ENCODE assay signal across 15 cellular contexts in genomic region chr7:105643857-105644256, GRCh38.
DNase-seq lines count a peak whose midpoint lies in the region; ATAC-seq and TF ChIP-seq lines count a peak whose summit lies in the region.
"Had no signal": no experiment of that assay in that cellular context is flagged by ENCODE, and none has a peak within 500 bp of the region (broad histone marks: within the 10 kb centered on the region; RNA-seq: fewer than 3 reads in every experiment).

No MANE protein-coding gene starts in this region.

- no peak for TF ChIP-seq RAD21 in neural cell (conservative IDR thresholded peaks at IDR 0.05)

- H3K4me2 ChIP-seq in GM23338 (peak overlapping the region; percentile 72), Karpas-422 (ENCODE audit: low read depth, low read length, poor library complexity, severe bottlenecking) (no peak overlapping the region), neural cell (ENCODE audit: low read length) (peak overlapping the region; percentile 21)

- H3K9me2 ChIP-seq in GM23338 (ENCODE audit: insufficient read depth), result no peaks in the 10 kb centered on the region
- H3K9me2 ChIP-seq in Karpas-422 (replicated peaks; ENCODE audit: insufficient read depth, low read length), result no peaks in the 10 kb centered on the region
- no peaks in the 10 kb centered on the region for H3K9me2 ChIP-seq in neural cell (ENCODE audit: insufficient read depth, low read length)

- H3K9me3 ChIP-seq in Karpas-422 (ENCODE audit: low read length) (no peaks in the 10 kb centered on the region), endodermal cell (ENCODE audit: control insufficient read depth, low read length) (no peaks in the 10 kb centered on the region), neural cell (ENCODE audit: low read length) (no peaks in the 10 kb centered on the region)
- H3K9me3 ChIP-seq: Caco-2 had no signal

- H3K9me3 Mint-ChIP-seq in GM23338 (no peaks in the 10 kb centered on the region), endodermal cell (no peaks in the 10 kb centered on the region)
- H3K9me3 Mint-ChIP-seq: HFFc6 had no signal

- H3K27me3 Mint-ChIP-seq in GM23338 (ENCODE audit: insufficient read depth, low read depth, poor library complexity) (peaks cover 18% of the 10 kb centered on the region), endodermal cell (ENCODE audit: insufficient read depth) (no peaks in the 10 kb centered on the region)

- H3K4me3 ChIP-seq in GM23338 (no peak overlapping the region; the same call in 1 of the 2 replicates), Karpas-422 (ENCODE audit: low read length) (no peak overlapping the region), endodermal cell (ENCODE audit: low read length) (no peak overlapping the region), neural cell (ENCODE audit: low read length) (peak overlapping the region; percentile 13)

- H3K4me3 Mint-ChIP-seq in GM23338 (no peak overlapping the region; the same call in 2 of the 3 replicates), endodermal cell (no peak overlapping the region)
- H3K4me3 Mint-ChIP-seq: HFFc6 had no signal

- no peak for TF ChIP-seq CTCF in GM23338 (conservative IDR thresholded peaks at IDR 0.05; ENCODE audit: low read depth in 2 of 2)
- TF ChIP-seq CTCF in endodermal cell (conservative IDR thresholded peaks at IDR 0.05), result no peak
- no peak for TF ChIP-seq CTCF in neural cell (IDR thresholded peaks at IDR 0.05; ENCODE audit: poor library complexity, severe bottlenecking)

- H3K27ac ChIP-seq in GM23338 (ENCODE audit: low read depth) (peak overlapping the region; percentile 87), Karpas-422 (ENCODE audit: low read length) (no peak overlapping the region), endodermal cell (ENCODE audit: low read depth, low read length) (no peak overlapping the region), neural cell (ENCODE audit: low read length) (peak overlapping the region; percentile 64)

- DNase-seq in GM23338 (ENCODE audit: low spot score) (peak; percentile 55), Karpas-422 (peak; percentile 4), endodermal cell (peak; percentile 61), activated T-cell treated with anti-CD3 and anti-CD28 coated beads for 4 hours (no peak)
- DNase-seq in activated CD8-positive, alpha-beta memory T cell treated with anti-CD3 and anti-CD28 coated beads, Interleukin-2, amount 50 U/mL, for 4 hours, result no peak
- DNase-seq in activated effector memory CD4-positive, alpha-beta T cell treated with anti-CD3 and anti-CD28 coated beads, Interleukin-2, amount 50 U/mL, for 16 hours, result no peak
- DNase-seq: AML-193, Caco-2, HFFc6, KG1, NCI-H1105, NCI-H187 treated with DMSO at 0.1 percent for 48 hours, NCI-H510A treated with DMSO at 0.1 percent for 48 hours, RPMI8226 had no signal

- no peak overlapping the region for H2AFZ ChIP-seq in GM23338
- H2AFZ ChIP-seq in Karpas-422 (ENCODE audit: low read length), result no peak overlapping the region
- no peak overlapping the region for H2AFZ ChIP-seq in neural cell (ENCODE audit: low read depth, low read length)

- peak overlapping the region; percentile 90 for H3K27ac Mint-ChIP-seq in GM23338
- H3K27ac Mint-ChIP-seq in endodermal cell, result peak overlapping the region; percentile 86
- H3K27ac Mint-ChIP-seq: HFFc6 had no signal

- TF ChIP-seq EP300 in neural cell (conservative IDR thresholded peaks at IDR 0.05; ENCODE audit: poor library complexity, severe bottlenecking), result no peak

- no peaks in the 10 kb centered on the region for H3K27me3 ChIP-seq in GM23338 (ENCODE audit: insufficient read depth)
- no peaks in the 10 kb centered on the region for H3K27me3 ChIP-seq in Karpas-422 (ENCODE audit: low read length)
- H3K27me3 ChIP-seq in endodermal cell (ENCODE audit: control insufficient read depth, insufficient read depth, low read length, poor library complexity, severe bottlenecking), result no peaks in the 10 kb centered on the region
- no peaks in the 10 kb centered on the region for H3K27me3 ChIP-seq in neural cell (ENCODE audit: insufficient read depth, low read depth, low read length)

- H3F3A ChIP-seq in GM23338 (replicated peaks; ENCODE audit: low read depth) (peaks cover 28% of the 10 kb centered on the region), neural cell (ENCODE audit: insufficient read depth, low read length, poor library complexity, severe bottlenecking) (no peaks in the 10 kb centered on the region)

- H3K9ac ChIP-seq in Karpas-422 (ENCODE audit: low read length) (no peak overlapping the region), endodermal cell (ENCODE audit: extremely low read depth, low read length, poor library complexity, severe bottlenecking) (no peak overlapping the region), neural cell (ENCODE audit: low read length) (peak overlapping the region; percentile 33)

- no peaks in the 10 kb centered on the region for H4K20me1 ChIP-seq in GM23338 (replicated peaks; ENCODE audit: insufficient read depth)
- H4K20me1 ChIP-seq in Karpas-422 (ENCODE audit: insufficient read depth, low read depth, low read length), result no peaks in the 10 kb centered on the region
- no peaks in the 10 kb centered on the region for H4K20me1 ChIP-seq in neural cell (ENCODE audit: insufficient read depth)

- H3K79me2 ChIP-seq in GM23338 (replicated peaks; ENCODE audit: insufficient read depth) (no peaks in the 10 kb centered on the region; the same call in 1 of the 2 replicates), Karpas-422 (ENCODE audit: low read length) (no peaks in the 10 kb centered on the region), neural cell (replicated peaks; ENCODE audit: insufficient read depth, low read length) (no peaks in the 10 kb centered on the region)

- peak; percentile 2; the same call in 1 of the 3 replicates for ATAC-seq in GM23338

- H3K36me3 ChIP-seq in GM23338 (ENCODE audit: insufficient read depth) (no peaks in the 10 kb centered on the region; the same call in 1 of the 2 replicates), Karpas-422 (ENCODE audit: insufficient read depth, low read length) (no peaks in the 10 kb centered on the region), endodermal cell (ENCODE audit: control insufficient read depth, insufficient read depth, low read length) (peaks cover 6% of the 10 kb centered on the region), neural cell (ENCODE audit: insufficient read depth, low read length) (no peaks in the 10 kb centered on the region)

- H3K4me1 Mint-ChIP-seq in GM23338 (peaks cover 71% of the 10 kb centered on the region), endodermal cell (peaks cover 50% of the 10 kb centered on the region)

- H3K4me1 ChIP-seq in GM23338 (ENCODE audit: insufficient read depth) (peaks cover 61% of the 10 kb centered on the region), Karpas-422 (ENCODE audit: low read length) (no peaks in the 10 kb centered on the region), endodermal cell (ENCODE audit: control insufficient read depth, insufficient read depth, low read length) (peaks cover 27% of the 10 kb centered on the region)

- 47% methylated on average over 1 of the region's 1 CpG; no CpG with 5 or more reads in 1 of the 2 experiments for WGBS in endodermal cell (ENCODE audit: insufficient coverage in 1 of 2, insufficient read length in 1 of 2), 2 experiments

- H3K36me3 Mint-ChIP-seq in GM23338 (ENCODE audit: low read depth) (peaks cover 24% of the 10 kb centered on the region), endodermal cell (ENCODE audit: low read depth) (peaks cover 26% of the 10 kb centered on the region)

TF ChIP-seq in GM23338, 12 proteins besides CTCF, POLR2A, EP300 and RAD21 (continues in another document):
- TF ChIP-seq EZH2phosphoT487 (IDR thresholded peaks at IDR 0.05; ENCODE audit: unreplicated experiment), result no peak
- no peak for TF ChIP-seq JUNB (IDR thresholded peaks at IDR 0.05; ENCODE audit: unreplicated experiment)
- TF ChIP-seq CREB1 (CRISPR knock-in tag; IDR thresholded peaks at IDR 0.05; ENCODE audit: low read depth), result no peak
- TF ChIP-seq ETS1 (IDR thresholded peaks at IDR 0.05), result no peak

TF ChIP-seq in neural cell, 6 proteins besides CTCF, POLR2A, EP300 and RAD21:
- no peak for TF ChIP-seq EZH2 (IDR thresholded peaks at IDR 0.05; ENCODE audit: borderline replicate concordance, insufficient read depth, low read length, poor library complexity, severe bottlenecking)
- TF ChIP-seq, protein P1, sequence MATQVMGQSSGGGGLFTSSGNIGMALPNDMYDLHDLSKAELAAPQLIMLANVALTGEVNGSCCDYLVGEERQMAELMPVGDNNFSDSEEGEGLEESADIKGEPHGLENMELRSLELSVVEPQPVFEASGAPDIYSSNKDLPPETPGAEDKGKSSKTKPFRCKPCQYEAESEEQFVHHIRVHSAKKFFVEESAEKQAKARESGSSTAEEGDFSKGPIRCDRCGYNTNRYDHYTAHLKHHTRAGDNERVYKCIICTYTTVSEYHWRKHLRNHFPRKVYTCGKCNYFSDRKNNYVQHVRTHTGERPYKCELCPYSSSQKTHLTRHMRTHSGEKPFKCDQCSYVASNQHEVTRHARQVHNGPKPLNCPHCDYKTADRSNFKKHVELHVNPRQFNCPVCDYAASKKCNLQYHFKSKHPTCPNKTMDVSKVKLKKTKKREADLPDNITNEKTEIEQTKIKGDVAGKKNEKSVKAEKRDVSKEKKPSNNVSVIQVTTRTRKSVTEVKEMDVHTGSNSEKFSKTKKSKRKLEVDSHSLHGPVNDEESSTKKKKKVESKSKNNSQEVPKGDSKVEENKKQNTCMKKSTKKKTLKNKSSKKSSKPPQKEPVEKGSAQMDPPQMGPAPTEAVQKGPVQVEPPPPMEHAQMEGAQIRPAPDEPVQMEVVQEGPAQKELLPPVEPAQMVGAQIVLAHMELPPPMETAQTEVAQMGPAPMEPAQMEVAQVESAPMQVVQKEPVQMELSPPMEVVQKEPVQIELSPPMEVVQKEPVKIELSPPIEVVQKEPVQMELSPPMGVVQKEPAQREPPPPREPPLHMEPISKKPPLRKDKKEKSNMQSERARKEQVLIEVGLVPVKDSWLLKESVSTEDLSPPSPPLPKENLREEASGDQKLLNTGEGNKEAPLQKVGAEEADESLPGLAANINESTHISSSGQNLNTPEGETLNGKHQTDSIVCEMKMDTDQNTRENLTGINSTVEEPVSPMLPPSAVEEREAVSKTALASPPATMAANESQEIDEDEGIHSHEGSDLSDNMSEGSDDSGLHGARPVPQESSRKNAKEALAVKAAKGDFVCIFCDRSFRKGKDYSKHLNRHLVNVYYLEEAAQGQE (IDR thresholded peaks at IDR 0.05; ENCODE audit: borderline replicate concordance), result peak; percentile 4
- no peak for TF ChIP-seq MXI1 (conservative IDR thresholded peaks at IDR 0.05; ENCODE audit: poor library complexity, severe bottlenecking)
- peak; percentile 41 for TF ChIP-seq TAF1 (IDR thresholded peaks at IDR 0.05; ENCODE audit: low read depth)

Comparison
In these comparisons a context has a peak if more than half of its experiments do, and no peak if none do; other contexts are left out.
1. DNase-seq: peak in GM23338 (single experiment), Karpas-422 (single experiment) and endodermal cell (single experiment); none in activated CD8-positive, alpha-beta memory T cell treated with anti-CD3 and anti-CD28 coated beads, Interleukin-2, amount 50 U/mL, for 4 hours (single experiment), activated effector memory CD4-positive, alpha-beta T cell treated with anti-CD3 and anti-CD28 coated beads, Interleukin-2, amount 50 U/mL, for 16 hours (single experiment) and activated T-cell treated with anti-CD3 and anti-CD28 coated beads for 4 hours (single experiment).
2. H3K27ac ChIP-seq: peak in GM23338 (single experiment) and neural cell (single experiment); none in Karpas-422 (single experiment) and endodermal cell (single experiment).